Comparison of ENCODE assay signal across 10 cellular contexts in the genomic region with DNA sequence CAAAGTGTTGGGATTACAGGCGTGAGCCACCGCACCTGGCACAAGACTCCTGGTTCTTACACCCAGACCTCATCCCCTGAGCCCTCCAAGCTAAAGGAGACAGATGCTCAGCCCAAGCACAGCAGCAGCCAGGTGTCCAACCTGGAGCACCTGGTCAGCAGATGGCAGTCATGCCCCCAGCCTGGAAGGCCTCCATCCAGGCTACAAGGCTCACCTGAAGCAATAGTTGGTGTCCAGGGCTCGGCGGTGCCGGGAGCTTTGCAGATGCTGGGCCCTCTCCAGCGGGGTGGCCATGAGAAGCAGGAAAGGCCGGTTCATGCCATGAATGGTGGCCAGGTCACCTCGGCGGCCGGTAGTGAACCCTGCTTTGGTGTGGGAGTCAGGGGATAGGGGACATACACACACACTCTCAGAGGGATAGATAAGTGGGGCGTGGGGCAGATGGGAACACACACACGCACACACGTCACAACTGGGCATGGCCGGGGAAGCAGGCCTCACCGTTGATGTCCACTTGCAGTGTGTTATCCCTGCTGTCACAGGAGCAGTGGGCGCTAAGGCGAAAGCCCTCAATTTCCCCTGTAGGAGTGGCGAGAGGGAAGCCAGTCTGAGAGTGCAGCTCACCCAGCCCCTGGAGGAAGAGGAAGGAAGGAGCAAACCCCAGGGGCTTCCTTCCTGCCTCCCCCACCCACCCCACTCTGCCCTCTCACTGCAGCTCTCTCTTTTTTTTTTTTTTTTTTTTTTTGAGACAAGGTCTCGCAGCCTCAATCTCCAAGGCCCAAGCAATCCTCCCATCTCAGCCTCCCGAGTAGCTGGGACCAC. TPM values are rescaled to one million over a fixed set of nuclear protein-coding genes. Genes with fewer than 3 reads are reported as not detected.
DNase-seq lines count a peak whose midpoint lies in the region; ATAC-seq, FAIRE-seq and TF ChIP-seq lines count a peak whose summit lies in the region.
"Had no signal": no experiment of that assay in that cellular context is flagged by ENCODE, and none has a peak within 500 bp of the region (broad histone marks: within the 10 kb centered on the region; RNA-seq: fewer than 3 reads in every experiment).

No MANE protein-coding gene starts in this region.

- H3K36me3 ChIP-seq in bronchial epithelial cell (ENCODE audit: control insufficient read depth, insufficient read depth, low read length): peaks cover 15% of the 10 kb centered on the region

- peak; percentile 23 for ATAC-seq in omental fat pad (ENCODE audit: low FRiP score)
- no peak for ATAC-seq in GM21723 (IDR thresholded peaks at IDR 0.05; ENCODE audit: unreplicated experiment)
- ATAC-seq in GM18909 (IDR thresholded peaks at IDR 0.05; ENCODE audit: poor library complexity, unreplicated experiment): no peak

- H3K27me3 ChIP-seq in bronchial epithelial cell (ENCODE audit: control insufficient read depth, insufficient read depth, low read length): no peaks in the 10 kb centered on the region

- H3K4me3 ChIP-seq in LNCaP clone FGC (ENCODE audit: low read depth, low read length) (no peak overlapping the region), bronchial epithelial cell (ENCODE audit: low read depth, low read length) (no peak overlapping the region)

- no peak for FAIRE-seq in bronchial epithelial cell (lab: Jason Lieb, UNC)

- DNase-seq in NCI-H2196 (lab: John Stamatoyannopoulos, UW; ENCODE audit: unreplicated experiment): peak; percentile 34
- DNase-seq in NCI-H2196 treated with DMSO at 0.1 percent for 48 hours (lab: John Stamatoyannopoulos, UW; ENCODE audit: unreplicated experiment): no peak
- DNase-seq in LNCaP clone FGC (ENCODE audit: low read depth): no peak
- no peak for DNase-seq in bronchial epithelial cell (ENCODE audit: low read depth)
- DNase-seq in omental fat pad (ENCODE audit: low spot score): no peak
- no peak for DNase-seq in stimulated activated CD4-positive, alpha-beta T cell treated with anti-CD3 and anti-CD28 coated beads, Interleukin-4, amount 100 ng/mL, for 1 hour
- DNase-seq: anterior cingulate cortex; NK-92 treated with Interleukin-12 subunit alpha and Interleukin-12 subunit beta, amount 100 ng/mL, for 24 hours had no signal

- peak; percentile 55 for TF ChIP-seq CTCF in LNCaP clone FGC (IDR thresholded peaks at IDR 0.05; ENCODE audit: control insufficient read depth, extremely low read depth, insufficient read depth)
- peak; percentile 38 for TF ChIP-seq CTCF in bronchial epithelial cell (IDR thresholded peaks at IDR 0.05; ENCODE audit: insufficient read depth, low read length, severe bottlenecking)
- TF ChIP-seq CTCF in omental fat pad (IDR thresholded peaks at IDR 0.05): no peak

RNA-seq across cellular contexts. Expression of gene TGFB1, which starts 11.8 kb away (rescaled TPM):
- total RNA-seq in bronchial epithelial cell (4.5 and 5.2 TPM in 2 replicates), omental fat pad (10 to 100 TPM; 17.6 to 43.0 (median 25.2) TPM)

RNA-seq across cellular contexts. Expression of gene B9D2, which starts 22.1 kb away (rescaled TPM):
- 1.1 and 1.9 TPM in 2 replicates for total RNA-seq in bronchial epithelial cell
- total RNA-seq in omental fat pad: 1 to 10 TPM; 3.3 to 6.8 (median 5.1) TPM

RNA-seq across cellular contexts. Expression of gene CCDC97, which starts 31.9 kb away (rescaled TPM):
- total RNA-seq in bronchial epithelial cell (7.9 and 12.9 TPM in 2 replicates), omental fat pad (10 to 100 TPM; 11.8 to 16.6 (median 13.9) TPM)

RNA-seq across cellular contexts. Expression of gene TMEM91, which starts 34.5 kb away (rescaled TPM):
- 7.6 and 10.2 TPM in 2 replicates for total RNA-seq in bronchial epithelial cell
- 10 to 100 TPM; 12.4 to 44.3 (median 14.2) TPM for total RNA-seq in omental fat pad

RNA-seq across cellular contexts. Expression of gene EXOSC5, which starts 55.3 kb away (rescaled TPM):
- total RNA-seq in bronchial epithelial cell (13.7 and 58.4 TPM in 2 replicates), omental fat pad (10 to 100 TPM; 13.2 to 17.3 (median 15.7) TPM)

Comparison
In these comparisons a context has a peak if more than half of its experiments do, and no peak if none do; other contexts are left out.
1. CTCF ChIP-seq: peak in LNCaP clone FGC (single experiment) and bronchial epithelial cell (single experiment); none in omental fat pad (0 of 3).